ENCODE assay signal across 22 cellular contexts in genomic region chr12:60921541-60921940, GRCh38.
"Had no signal": no experiment of that assay in that cellular context is flagged by ENCODE, and none has a peak within 500 bp of the region (broad histone marks: within the 10 kb centered on the region; RNA-seq: fewer than 3 reads in every experiment).

No MANE protein-coding gene starts in this region.

- H3K27ac Mint-ChIP-seq: immature natural killer cell; naive thymus-derived CD8-positive, alpha-beta T cell; stimulated activated memory B cell treated with anti-CD40 and anti-IgM and Interleukin-4, amounts not matched to agents 10 μg/mL and 1 μg/mL and 100 μg/mL, for 72 hours; stimulated activated naive CD8-positive, alpha-beta T cell treated with anti-CD3 and anti-CD28 coated beads, Interleukin-15, Interleukin-2, amounts not matched to agents 100 ng/mL and 50 ng/mL, for 24 hours had no signal

- H3K36me3 Mint-ChIP-seq: immature natural killer cell; naive thymus-derived CD8-positive, alpha-beta T cell; stimulated activated memory B cell treated with anti-CD40 and anti-IgM and Interleukin-4, amounts not matched to agents 10 μg/mL and 1 μg/mL and 100 μg/mL, for 72 hours had no signal

- H3K4me3 Mint-ChIP-seq: immature natural killer cell; naive thymus-derived CD8-positive, alpha-beta T cell; stimulated activated memory B cell treated with anti-CD40 and anti-IgM and Interleukin-4, amounts not matched to agents 10 μg/mL and 1 μg/mL and 100 μg/mL, for 72 hours; stimulated activated naive CD8-positive, alpha-beta T cell treated with anti-CD3 and anti-CD28 coated beads, Interleukin-15, Interleukin-2, amounts not matched to agents 100 ng/mL and 50 ng/mL, for 24 hours had no signal

- H3K4me3 ChIP-seq: dorsolateral prefrontal cortex, esophagus muscularis mucosa, gastroesophageal sphincter, mucosa of descending colon, psoas muscle, right lobe of liver, spleen, tibial artery, upper lobe of left lung, uterus had no signal

- H3K9me3 Mint-ChIP-seq: stimulated activated memory B cell treated with anti-CD40 and anti-IgM and Interleukin-4, amounts not matched to agents 10 μg/mL and 1 μg/mL and 100 μg/mL, for 72 hours had no signal

- ATAC-seq: gastroesophageal sphincter; mucosa of descending colon; naive thymus-derived CD8-positive, alpha-beta T cell; psoas muscle; right lobe of liver; stimulated activated memory B cell treated with anti-CD40 and anti-IgM and Interleukin-4, amounts not matched to agents 10 μg/mL and 1 μg/mL and 100 μg/mL, for 72 hours had no signal

- H3K27ac ChIP-seq: dorsolateral prefrontal cortex, esophagus muscularis mucosa, gastroesophageal sphincter, neutrophil, psoas muscle, right lobe of liver, spleen, tibial artery, upper lobe of left lung, uterus had no signal

- DNase-seq: cortex of kidney; dorsolateral prefrontal cortex; effector CD8-positive, alpha-beta T cell; immature natural killer cell; kidney glomerular epithelial cell; mucosa of descending colon; naive thymus-derived CD8-positive, alpha-beta T cell; psoas muscle; retina; right lobe of liver; spleen; stimulated activated CD4-positive, alpha-beta T cell treated with anti-CD3 and anti-CD28 coated beads, Interleukin-15, amount 100 ng/mL, for 24 hours; stimulated activated CD4-positive, alpha-beta T cell treated with anti-CD3 and anti-CD28 coated beads, Interleukin-1b, Interleukin-23, amount 100 ng/mL, for 48 hours; stimulated activated CD4-positive, alpha-beta T cell treated with anti-CD3 and anti-CD28 coated beads, Interleukin-4, amount 100 ng/mL, for 24 hours; tibial artery; upper lobe of left lung; uterus had no signal

- H3K9me3 ChIP-seq: esophagus muscularis mucosa, gastroesophageal sphincter, neutrophil, psoas muscle, right lobe of liver, spleen, tibial artery, upper lobe of left lung, uterus had no signal

- H3K4me1 ChIP-seq: esophagus muscularis mucosa, gastroesophageal sphincter, psoas muscle, right lobe of liver, spleen, upper lobe of left lung, uterus had no signal

- H3K4me1 Mint-ChIP-seq: immature natural killer cell; naive thymus-derived CD8-positive, alpha-beta T cell; stimulated activated memory B cell treated with anti-CD40 and anti-IgM and Interleukin-4, amounts not matched to agents 10 μg/mL and 1 μg/mL and 100 μg/mL, for 72 hours had no signal

- H3K27me3 Mint-ChIP-seq: naive thymus-derived CD8-positive, alpha-beta T cell; stimulated activated memory B cell treated with anti-CD40 and anti-IgM and Interleukin-4, amounts not matched to agents 10 μg/mL and 1 μg/mL and 100 μg/mL, for 72 hours; stimulated activated naive CD8-positive, alpha-beta T cell treated with anti-CD3 and anti-CD28 coated beads, Interleukin-15, Interleukin-2, amounts not matched to agents 100 ng/mL and 50 ng/mL, for 24 hours had no signal

- H3K36me3 ChIP-seq: esophagus muscularis mucosa, gastroesophageal sphincter, neutrophil, right lobe of liver, spleen, tibial artery, upper lobe of left lung, uterus had no signal

- H3K27me3 ChIP-seq: dorsolateral prefrontal cortex, esophagus muscularis mucosa, gastroesophageal sphincter, neutrophil, right lobe of liver, spleen, tibial artery, upper lobe of left lung, uterus had no signal
